8 cellular contexts compared by ENCODE assay signal in genomic region chr2:173962036-173962435, GRCh38. TPM values are rescaled to one million over a fixed set of nuclear protein-coding genes. Genes with fewer than 3 reads are reported as not detected.
DNase-seq lines count a peak whose midpoint lies in the region; ATAC-seq and TF ChIP-seq lines count a peak whose summit lies in the region.

No MANE protein-coding gene starts in this region.

- POLR2A ChIA-PET in CD4-positive, alpha-beta memory T cell (lab: Charles Lee; ENCODE audit: partially characterized antibody), result interaction anchor here (0.7 to 2.7 kb wide), 3 partner anchors 12 to 63 kb away, joined by 3 to 9 read pairs (median 5); no protein-coding TSS in a partner anchor
- POLR2A ChIA-PET in naive thymus-derived CD4-positive, alpha-beta T cell (lab: Charles Lee), result no interaction called here

- peaks cover 0 to 2% (median 0%) of the 10 kb centered on the region in 8 donors for H3K9me3 Mint-ChIP-seq in CD4-positive, alpha-beta memory T cell
- peaks cover 20 to 29% (median 26%) of the 10 kb centered on the region in 5 experiments for H3K9me3 Mint-ChIP-seq in brain
- peaks cover 0 to 5% (median 0%) of the 10 kb centered on the region in 11 donors for H3K9me3 Mint-ChIP-seq in naive thymus-derived CD4-positive, alpha-beta T cell

- H3K4me1 ChIP-seq in CD4-positive, alpha-beta memory T cell (ENCODE audit: insufficient read depth, low read length), result peaks cover 68% of the 10 kb centered on the region
- H3K4me1 ChIP-seq in naive thymus-derived CD4-positive, alpha-beta T cell (ENCODE audit: control insufficient read depth in 2 of 2, insufficient read depth in 2 of 2, low read length in 2 of 2), result peaks cover 41 to 44% of the 10 kb centered on the region in 2 donors

- no peaks in the 10 kb centered on the region for H3K27me3 Mint-ChIP-seq in CD4-positive, alpha-beta memory T cell
- peaks cover 18% of the 10 kb centered on the region for H3K27me3 Mint-ChIP-seq in brain
- H3K27me3 Mint-ChIP-seq in naive thymus-derived CD4-positive, alpha-beta T cell, result no peaks in the 10 kb centered on the region

- no peak for DNase-seq in CD4-positive, alpha-beta memory T cell
- DNase-seq in Jurkat, Clone E6-1 (ENCODE audit: low read depth, low spot score), result no peak
- no peak for DNase-seq in naive thymus-derived CD4-positive, alpha-beta T cell
- no peak for DNase-seq in NCI-H526 (lab: John Stamatoyannopoulos, UW)
- DNase-seq in stimulated activated CD4-positive, alpha-beta T cell treated with anti-CD3 and anti-CD28 coated beads, Interleukin-15, amount 100 ng/mL, for 24 hours, result no peak

- intact Hi-C loops in CD4-positive, alpha-beta memory T cell (cut with micrococcal nuclease), result loop anchor here (2.0 to 10.0 kb wide), 3 partner anchors 40 to 633 kb away; partner anchors contain the start of gene WIPF1
- intact Hi-C loops in naive thymus-derived CD4-positive, alpha-beta T cell (cut with micrococcal nuclease), result loop anchor here (1.0 to 10.0 kb wide), 9 partner anchors 8 to 1857 kb away; partner anchors contain the start of genes DLX2 (in 1 of the 2), GPR155 (in 1 of the 2) and WIPF1 (in 1 of the 2)

- ATAC-seq in naive thymus-derived CD4-positive, alpha-beta T cell, result no peak
- ATAC-seq in GM21423 (IDR thresholded peaks at IDR 0.05; ENCODE audit: unreplicated experiment), result no peak
- ATAC-seq in HG02759 (IDR thresholded peaks at IDR 0.05; ENCODE audit: unreplicated experiment), result no peak

- H3K27ac ChIP-seq in CD4-positive, alpha-beta memory T cell (ENCODE audit: low read depth, low read length), result peak overlapping the region; percentile 96
- H3K27ac ChIP-seq in naive thymus-derived CD4-positive, alpha-beta T cell (ENCODE audit: low read depth, low read length), result peak overlapping the region; percentile 96

- no peak for TF ChIP-seq CTCF in brain (conservative IDR thresholded peaks at IDR 0.05)

- H3K4me1 Mint-ChIP-seq in CD4-positive, alpha-beta memory T cell, result peaks cover 50 to 83% (median 61%) of the 10 kb centered on the region in 4 donors
- H3K4me1 Mint-ChIP-seq in brain, result peaks cover 72% of the 10 kb centered on the region
- H3K4me1 Mint-ChIP-seq in naive thymus-derived CD4-positive, alpha-beta T cell, result peaks cover 46 to 73% (median 64%) of the 10 kb centered on the region in 7 donors

- peak overlapping the region; percentile 38 to 99 (median 92) for H3K27ac Mint-ChIP-seq in CD4-positive, alpha-beta memory T cell
- H3K27ac Mint-ChIP-seq in brain, result peak overlapping the region; percentile 65 to 100 (median 93)
- H3K27ac Mint-ChIP-seq in naive thymus-derived CD4-positive, alpha-beta T cell, result peak overlapping the region; percentile 48 to 99 (median 97)

- peak overlapping the region; percentile 87 to 99 (median 97) for H3K4me3 Mint-ChIP-seq in CD4-positive, alpha-beta memory T cell
- peak overlapping the region; percentile 92 to 98 (median 97) for H3K4me3 Mint-ChIP-seq in brain
- peak overlapping the region; percentile 90 to 99 (median 98) for H3K4me3 Mint-ChIP-seq in naive thymus-derived CD4-positive, alpha-beta T cell

- no peaks in the 10 kb centered on the region for H3K27me3 ChIP-seq in CD4-positive, alpha-beta memory T cell (ENCODE audit: insufficient read depth, low read length)
- H3K27me3 ChIP-seq in naive thymus-derived CD4-positive, alpha-beta T cell (ENCODE audit: control insufficient read depth in 2 of 2, insufficient read depth in 2 of 2, low read length in 2 of 2), result no peaks in the 10 kb centered on the region

- H3K36me3 ChIP-seq in CD4-positive, alpha-beta memory T cell (ENCODE audit: insufficient read depth, low read length), result no peaks in the 10 kb centered on the region
- H3K36me3 ChIP-seq in naive thymus-derived CD4-positive, alpha-beta T cell (ENCODE audit: control insufficient read depth in 2 of 3, insufficient read depth in 3 of 3, low read length in 3 of 3), result peaks cover 0 to 10% (median 0%) of the 10 kb centered on the region in 3 experiments

- CTCF ChIA-PET in CD4-positive, alpha-beta memory T cell (lab: Charles Lee; ENCODE audit: partially characterized antibody), result no interaction called here
- CTCF ChIA-PET in naive thymus-derived CD4-positive, alpha-beta T cell (lab: Charles Lee), result interaction anchor here (0.7 to 1.1 kb wide), 2 partner anchors 10 to 85 kb away, joined by 3 to 5 read pairs; no protein-coding TSS in a partner anchor

- H3K9me3 ChIP-seq in CD4-positive, alpha-beta memory T cell (ENCODE audit: control insufficient read depth in 1 of 2, low read length in 2 of 2), result no peaks in the 10 kb centered on the region
- H3K9me3 ChIP-seq in naive thymus-derived CD4-positive, alpha-beta T cell (ENCODE audit: control insufficient read depth in 2 of 3, low read length in 3 of 3), result no peaks in the 10 kb centered on the region

- H3K36me3 Mint-ChIP-seq in CD4-positive, alpha-beta memory T cell, result peaks cover 19 to 49% of the 10 kb centered on the region in 2 donors
- H3K36me3 Mint-ChIP-seq in brain, result peaks cover 59% of the 10 kb centered on the region
- H3K36me3 Mint-ChIP-seq in naive thymus-derived CD4-positive, alpha-beta T cell, result peaks cover 0 to 26% (median 14%) of the 10 kb centered on the region in 5 donors

- H3K4me3 ChIP-seq in CD4-positive, alpha-beta memory T cell (ENCODE audit: low read length in 2 of 2), result peak overlapping the region; percentile 5 to 63
- H3K4me3 ChIP-seq in Jurkat, Clone E6-1 (ENCODE audit: low read length), result peak overlapping the region; percentile 86
- H3K4me3 ChIP-seq in naive thymus-derived CD4-positive, alpha-beta T cell (ENCODE audit: low read length), result peak overlapping the region; percentile 63

RNA-seq across cellular contexts. Expression of gene SP3, which starts 3.1 kb away (rescaled TPM):
- total RNA-seq in CD4-positive, alpha-beta memory T cell, result 100 to 1,000 TPM; 117 to 130 TPM
- 10 to 100 TPM; 55.5 to 83.4 TPM for polyA plus RNA-seq in CD4-positive, alpha-beta memory T cell
- polyA plus RNA-seq in Jurkat, Clone E6-1 (2012; ENCODE audit: insufficient read depth, insufficient read length), result 39.2 TPM
- polyA plus RNA-seq in brain (ENCODE audit: insufficient read depth, low read depth, low replicate concordance), result 21.2 TPM
- 100 to 1,000 TPM; 108 to 158 (median 131) TPM for total RNA-seq in naive thymus-derived CD4-positive, alpha-beta T cell
- 100 to 1,000 TPM in 1 of 2 donors, 10 to 100 TPM in 1; 82.6 to 108 TPM for polyA plus RNA-seq in naive thymus-derived CD4-positive, alpha-beta T cell

Comparison
In these comparisons a context has a peak if more than half of its experiments do, and no peak if none do; other contexts are left out.
1. H3K4me3 ChIP-seq: peak in every context shown above with its lines; median percentile 86 in Jurkat, Clone E6-1; 63 in naive thymus-derived CD4-positive, alpha-beta T cell; 34 in CD4-positive, alpha-beta memory T cell.